9 cellular contexts compared by ENCODE assay signal in the genomic region with DNA sequence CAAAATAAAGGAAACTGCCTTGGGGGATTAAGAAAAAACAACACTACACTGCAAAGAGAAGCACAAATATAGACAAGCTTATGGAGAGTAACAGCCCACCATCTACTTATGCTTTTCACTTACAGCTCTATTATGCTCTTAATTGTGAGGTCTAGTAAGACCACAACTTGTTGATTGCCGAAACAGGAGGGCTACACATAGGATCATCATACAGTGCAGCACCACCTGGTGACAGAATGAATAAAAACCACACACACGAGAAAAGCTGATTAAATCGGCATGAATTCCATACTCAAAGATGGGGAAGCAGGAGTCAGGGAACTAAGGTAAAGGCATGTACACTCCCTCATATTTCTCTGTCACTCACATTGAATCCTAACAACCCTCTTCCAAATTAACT.
DNase-seq lines count a peak whose midpoint lies in the region; ATAC-seq, FAIRE-seq and TF ChIP-seq lines count a peak whose summit lies in the region.
"Had no signal": no experiment of that assay in that cellular context is flagged by ENCODE, and none has a peak within 500 bp of the region (broad histone marks: within the 10 kb centered on the region; RNA-seq: fewer than 3 reads in every experiment).

No MANE protein-coding gene starts in this region.

- no peak overlapping the region for H3K27ac ChIP-seq in right lobe of liver
- no peak overlapping the region for H3K27ac ChIP-seq in CD8-positive, alpha-beta memory T cell (ENCODE audit: low read depth, low read length)

- DNase-seq in DMS114 treated with DMSO at 0.1 percent for 48 hours (lab: John Stamatoyannopoulos, UW; ENCODE audit: unreplicated experiment) (peak; percentile 6), HuH-7 (ENCODE audit: low spot score) (peak; percentile 5), adipocyte (ENCODE audit: low read depth) (peak; percentile 71), right lobe of liver (no peak), SKM-1 (lab: John Stamatoyannopoulos, UW; ENCODE audit: unreplicated experiment) (no peak), frontal cortex (ENCODE audit: low spot score in 2 of 2) (no peak)
- no peak for DNase-seq in CD8-positive, alpha-beta memory T cell
- DNase-seq: activated CD4-positive, CD25-positive, alpha-beta regulatory T cell had no signal

- peak; percentile 13 to 30 (median 19) for TF ChIP-seq CTCF in right lobe of liver (IDR thresholded peaks at IDR 0.05)

- ATAC-seq in right lobe of liver (peak in 2 of 4 donors; percentile 38 to 46), HG03280 (IDR thresholded peaks at IDR 0.05; ENCODE audit: unreplicated experiment) (no peak)

- H3K9me3 ChIP-seq in adipocyte (ENCODE audit: control insufficient read depth, low read length) (no peaks in the 10 kb centered on the region), right lobe of liver (no peaks in the 10 kb centered on the region)
- no peaks in the 10 kb centered on the region for H3K9me3 ChIP-seq in CD8-positive, alpha-beta memory T cell (ENCODE audit: low read length)

- 29% methylated on average over 3 of the region's 3 CpGs for WGBS in right lobe of liver (ENCODE audit: insufficient coverage, low coverage, low lambda C conversion rate, missing lambda C conversion rate)

- no peak overlapping the region for H3K9ac ChIP-seq in adipocyte (ENCODE audit: low read length)

- H3K36me3 Mint-ChIP-seq in CD8-positive, alpha-beta memory T cell: peaks cover 0 to 4% (median 0%) of the 10 kb centered on the region in 3 donors

- POLR2A ChIA-PET in CD8-positive, alpha-beta memory T cell (lab: Charles Lee): no interaction called here

- FAIRE-seq in frontal cortex (lab: Jason Lieb, UNC): no peak

- no peaks in the 10 kb centered on the region for H3K36me3 ChIP-seq in adipocyte (ENCODE audit: control insufficient read depth, insufficient read depth, low read length, severe bottlenecking)
- no peaks in the 10 kb centered on the region for H3K36me3 ChIP-seq in right lobe of liver
- no peaks in the 10 kb centered on the region for H3K36me3 ChIP-seq in CD8-positive, alpha-beta memory T cell (ENCODE audit: insufficient read depth, low read length)

- peaks cover 6% of the 10 kb centered on the region for H3K4me1 ChIP-seq in adipocyte (ENCODE audit: control insufficient read depth, insufficient read depth, low read length)
- no peaks in the 10 kb centered on the region for H3K4me1 ChIP-seq in right lobe of liver
- H3K4me1 ChIP-seq in CD8-positive, alpha-beta memory T cell (ENCODE audit: insufficient read depth, low read length): no peaks in the 10 kb centered on the region

- no peaks in the 10 kb centered on the region for H3K27me3 ChIP-seq in adipocyte (replicated peaks; ENCODE audit: control insufficient read depth, insufficient read depth, low read length)
- H3K27me3 ChIP-seq in right lobe of liver: no peaks in the 10 kb centered on the region
- no peaks in the 10 kb centered on the region for H3K27me3 ChIP-seq in CD8-positive, alpha-beta memory T cell (ENCODE audit: insufficient read depth, low read length, poor library complexity, severe bottlenecking)

- CTCF ChIA-PET in CD8-positive, alpha-beta memory T cell (lab: Charles Lee): no interaction called here

- H3K27ac Mint-ChIP-seq in CD8-positive, alpha-beta memory T cell: no peak overlapping the region

- H3K4me1 Mint-ChIP-seq in CD8-positive, alpha-beta memory T cell: no peaks in the 10 kb centered on the region

- H3K27me3 Mint-ChIP-seq in CD8-positive, alpha-beta memory T cell: no peaks in the 10 kb centered on the region

- H3K9me3 Mint-ChIP-seq in CD8-positive, alpha-beta memory T cell: no peaks in the 10 kb centered on the region

- TF ChIP-seq POLR2A in right lobe of liver (IDR thresholded peaks at IDR 0.05): no peak

- H3K4me3 Mint-ChIP-seq in CD8-positive, alpha-beta memory T cell: no peak overlapping the region

- intact Hi-C loops in right lobe of liver (cut with DNase I): no loop called here

- no peak overlapping the region for H3K4me3 ChIP-seq in adipocyte (ENCODE audit: low read length)
- no peak overlapping the region for H3K4me3 ChIP-seq in right lobe of liver
- H3K4me3 ChIP-seq in CD8-positive, alpha-beta memory T cell (ENCODE audit: low read length): no peak overlapping the region

Comparison
In these comparisons a context has a peak if more than half of its experiments do, and no peak if none do; other contexts are left out.
1. DNase-seq: peak in DMS114 treated with DMSO at 0.1 percent for 48 hours (single experiment), HuH-7 (single experiment) and adipocyte (single experiment); none in right lobe of liver (0 of 3), SKM-1 (single experiment), frontal cortex (0 of 2) and CD8-positive, alpha-beta memory T cell (0 of 5).